In the genomic region with DNA sequence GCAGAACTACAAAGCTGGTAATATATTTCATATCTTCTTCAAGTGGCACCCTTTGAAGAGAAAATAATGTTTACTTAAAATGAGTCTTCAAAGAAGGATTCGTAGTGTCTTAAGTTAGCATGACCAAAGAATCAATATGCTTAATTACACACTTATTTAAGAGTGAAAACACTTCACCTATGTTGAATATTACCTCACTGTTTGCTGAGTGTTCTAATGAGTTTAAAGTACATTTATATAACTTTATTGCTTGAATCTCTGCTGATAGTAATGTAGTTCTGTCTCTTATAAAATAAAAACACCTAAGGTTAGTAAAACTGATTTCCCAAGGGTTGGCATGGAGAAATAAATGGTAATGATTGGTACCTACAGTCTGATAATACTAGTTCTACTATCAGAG, we compare ENCODE assay signal across 23 cellular contexts.
DNase-seq lines count a peak whose midpoint lies in the region; ATAC-seq, FAIRE-seq and TF ChIP-seq lines count a peak whose summit lies in the region.
"Had no signal": no experiment of that assay in that cellular context is flagged by ENCODE, and none has a peak within 500 bp of the region (broad histone marks: within the 10 kb centered on the region; RNA-seq: fewer than 3 reads in every experiment).

No MANE protein-coding gene starts in this region.

- CTCF ChIA-PET in HepG2 (lab: Yijun Ruan, JAX; ENCODE audit: low intra/inter-chr PET ratio, low total read pairs), result no interaction called here

- no peak overlapping the region for H3K27ac ChIP-seq in HepG2 (ENCODE audit: extremely low read length, insufficient read depth, low read length)
- H3K27ac ChIP-seq in right lobe of liver, result no peak overlapping the region
- H3K27ac ChIP-seq in left lung, result no peak overlapping the region
- H3K27ac ChIP-seq: HL-60 had no signal

- DNase-seq in HepG2 (ENCODE audit: low spot score), result no peak
- no peak for DNase-seq in right lobe of liver
- peak; percentile 48 for DNase-seq in DMS79 treated with DMSO at 0.1 percent for 48 hours (lab: John Stamatoyannopoulos, UW)
- no peak for DNase-seq in left lung
- DNase-seq in NCI-H146 (lab: John Stamatoyannopoulos, UW), result no peak
- no peak for DNase-seq in activated CD8-positive, alpha-beta memory T cell treated with anti-CD3 and anti-CD28 coated beads for 24 hours
- DNase-seq: ACHN; BE2C; C1 segment of cervical spinal cord; CD4-positive, CD25-positive, alpha-beta regulatory T cell; DMS153; GDM1; H7; HFFc6; IMR-90 had no signal

- BruUV-seq in HepG2 (replicated peaks; lab: Mats Ljungman, UMichigan), result no TSS peak

- H3K79me2 ChIP-seq in HepG2 (ENCODE audit: insufficient read depth, low read length), result no peaks in the 10 kb centered on the region

- TF ChIP-seq POLR2A in HepG2 (IDR thresholded peaks at IDR 0.05; ENCODE audit: insufficient read depth in 1 of 2, low read depth in 2 of 2, low read length in 2 of 2), result no peak
- no peak for TF ChIP-seq POLR2A in right lobe of liver (IDR thresholded peaks at IDR 0.05)

- WGBS in HepG2 (ENCODE audit: low lambda C conversion rate), result 81% methylated on average over 1 of the region's 1 CpG
- 50% methylated on average over 1 of the region's 1 CpG for WGBS in right lobe of liver (ENCODE audit: insufficient coverage, low coverage, low lambda C conversion rate, missing lambda C conversion rate)

- no peak for ATAC-seq in HepG2
- no peak for ATAC-seq in right lobe of liver
- peak; percentile 53 for ATAC-seq in left lung
- no peak for ATAC-seq in GM18868 (IDR thresholded peaks at IDR 0.05; ENCODE audit: unreplicated experiment)
- ATAC-seq: GM23338, HCT116, K562 had no signal

- POLR2A ChIA-PET in HepG2 (lab: Yijun Ruan, JAX), result no interaction called here

- no peak for FAIRE-seq in HepG2 (lab: Jason Lieb, UNC)
- FAIRE-seq: A204.1, GM12892, GM18507, K562 had no signal

- H3K27me3 ChIP-seq in HepG2 (ENCODE audit: control insufficient read depth in 1 of 2, insufficient read depth in 2 of 2, low read length in 2 of 2) (no peaks in the 10 kb centered on the region; a peak in 1 of 5 replicates), right lobe of liver (no peaks in the 10 kb centered on the region), left lung (no peaks in the 10 kb centered on the region)
- H3K27me3 ChIP-seq: BE2C had no signal

- no peaks in the 10 kb centered on the region for H3K9me3 ChIP-seq in HepG2 (ENCODE audit: low read length)
- H3K9me3 ChIP-seq in right lobe of liver, result no peaks in the 10 kb centered on the region
- no peaks in the 10 kb centered on the region for H3K9me3 ChIP-seq in left lung
- H3K9me3 ChIP-seq: BE2C had no signal

- TF ChIP-seq EP300 in HepG2 (IDR thresholded peaks at IDR 0.05; ENCODE audit: low read depth in 2 of 2, low read length in 2 of 2), result no peak
- TF ChIP-seq EP300 in HepG2 (CRISPR knock-in tag; IDR thresholded peaks at IDR 0.05; ENCODE audit: borderline replicate concordance), result no peak

- H3K4me1 ChIP-seq in HepG2 (ENCODE audit: insufficient read depth, low read length), result peaks cover 43% of the 10 kb centered on the region
- H3K4me1 ChIP-seq in right lobe of liver, result peaks cover 0 to 21% (median 7%) of the 10 kb centered on the region in 4 donors
- peaks cover 0 to 7% of the 10 kb centered on the region in 2 donors for H3K4me1 ChIP-seq in left lung

- H3K9ac ChIP-seq in HepG2 (ENCODE audit: insufficient read depth, low read depth, low read length), result no peak overlapping the region

- intact Hi-C loops in HepG2 (cut with micrococcal nuclease; ENCODE audit: unreplicated experiment), result loop anchor here (5.0 kb wide), 1 partner anchor 208 kb away; no protein-coding TSS in a partner anchor
- intact Hi-C loops in right lobe of liver (cut with DNase I), result loop anchor here in 1 of 2 donors (10.0 kb wide), 2 partner anchors 115 to 205 kb away; no protein-coding TSS in a partner anchor
- intact Hi-C loops in left lung (cut with DNase I), result no loop called here

- no peak overlapping the region for H3K4me3 ChIP-seq in HepG2 (replicated peaks in 1 of 3; ENCODE audit: insufficient read depth in 1 of 3, low read depth in 2 of 3, low read length in 3 of 3)
- no peak overlapping the region for H3K4me3 ChIP-seq in right lobe of liver
- no peak overlapping the region for H3K4me3 ChIP-seq in left lung
- H3K4me3 ChIP-seq: GM23338, K562 had no signal

- no peaks in the 10 kb centered on the region for H3K36me3 ChIP-seq in HepG2 (replicated peaks in 1 of 2; ENCODE audit: control insufficient read depth in 1 of 2, insufficient read depth in 2 of 2, low read length in 2 of 2)
- H3K36me3 ChIP-seq in right lobe of liver, result no peaks in the 10 kb centered on the region
- H3K36me3 ChIP-seq in left lung, result no peaks in the 10 kb centered on the region
- H3K36me3 ChIP-seq: BE2C had no signal

- no peak for TF ChIP-seq RAD21 in HepG2 (CRISPR knock-in tag; IDR thresholded peaks at IDR 0.05)

- H4K20me1 ChIP-seq in HepG2 (ENCODE audit: insufficient read depth, low read length), result no peaks in the 10 kb centered on the region

- in situ Hi-C loops in HepG2 (cut with HindIII; ENCODE audit: extremely low pct_ligation_motif_present, low pct_unique_long_range_greater_than_20kb), result loop anchor here (5.0 kb wide), 2 partner anchors 123 to 208 kb away; no protein-coding TSS in a partner anchor

- H3K4me2 ChIP-seq in HepG2 (ENCODE audit: low read depth, low read length), result no peak overlapping the region
- H3K4me2 ChIP-seq: GM23338 had no signal

- H2AFZ ChIP-seq in HepG2 (ENCODE audit: low read length), result no peak overlapping the region
- H2AFZ ChIP-seq: GM23338 had no signal

- TF ChIP-seq CTCF in HepG2 (CRISPR knock-in tag; IDR thresholded peaks at IDR 0.05) (no peak), right lobe of liver (IDR thresholded peaks at IDR 0.05) (no peak), left lung (IDR thresholded peaks at IDR 0.05) (no peak)

TF ChIP-seq in HepG2, 621 proteins besides CTCF, POLR2A, EP300 and RAD21:
- peak; percentile 28; the same call in 1 of the 2 replicates for TF ChIP-seq TCF7 (IDR thresholded peaks at IDR 0.05; ENCODE audit: low read depth)
- TF ChIP-seq, protein P1, sequence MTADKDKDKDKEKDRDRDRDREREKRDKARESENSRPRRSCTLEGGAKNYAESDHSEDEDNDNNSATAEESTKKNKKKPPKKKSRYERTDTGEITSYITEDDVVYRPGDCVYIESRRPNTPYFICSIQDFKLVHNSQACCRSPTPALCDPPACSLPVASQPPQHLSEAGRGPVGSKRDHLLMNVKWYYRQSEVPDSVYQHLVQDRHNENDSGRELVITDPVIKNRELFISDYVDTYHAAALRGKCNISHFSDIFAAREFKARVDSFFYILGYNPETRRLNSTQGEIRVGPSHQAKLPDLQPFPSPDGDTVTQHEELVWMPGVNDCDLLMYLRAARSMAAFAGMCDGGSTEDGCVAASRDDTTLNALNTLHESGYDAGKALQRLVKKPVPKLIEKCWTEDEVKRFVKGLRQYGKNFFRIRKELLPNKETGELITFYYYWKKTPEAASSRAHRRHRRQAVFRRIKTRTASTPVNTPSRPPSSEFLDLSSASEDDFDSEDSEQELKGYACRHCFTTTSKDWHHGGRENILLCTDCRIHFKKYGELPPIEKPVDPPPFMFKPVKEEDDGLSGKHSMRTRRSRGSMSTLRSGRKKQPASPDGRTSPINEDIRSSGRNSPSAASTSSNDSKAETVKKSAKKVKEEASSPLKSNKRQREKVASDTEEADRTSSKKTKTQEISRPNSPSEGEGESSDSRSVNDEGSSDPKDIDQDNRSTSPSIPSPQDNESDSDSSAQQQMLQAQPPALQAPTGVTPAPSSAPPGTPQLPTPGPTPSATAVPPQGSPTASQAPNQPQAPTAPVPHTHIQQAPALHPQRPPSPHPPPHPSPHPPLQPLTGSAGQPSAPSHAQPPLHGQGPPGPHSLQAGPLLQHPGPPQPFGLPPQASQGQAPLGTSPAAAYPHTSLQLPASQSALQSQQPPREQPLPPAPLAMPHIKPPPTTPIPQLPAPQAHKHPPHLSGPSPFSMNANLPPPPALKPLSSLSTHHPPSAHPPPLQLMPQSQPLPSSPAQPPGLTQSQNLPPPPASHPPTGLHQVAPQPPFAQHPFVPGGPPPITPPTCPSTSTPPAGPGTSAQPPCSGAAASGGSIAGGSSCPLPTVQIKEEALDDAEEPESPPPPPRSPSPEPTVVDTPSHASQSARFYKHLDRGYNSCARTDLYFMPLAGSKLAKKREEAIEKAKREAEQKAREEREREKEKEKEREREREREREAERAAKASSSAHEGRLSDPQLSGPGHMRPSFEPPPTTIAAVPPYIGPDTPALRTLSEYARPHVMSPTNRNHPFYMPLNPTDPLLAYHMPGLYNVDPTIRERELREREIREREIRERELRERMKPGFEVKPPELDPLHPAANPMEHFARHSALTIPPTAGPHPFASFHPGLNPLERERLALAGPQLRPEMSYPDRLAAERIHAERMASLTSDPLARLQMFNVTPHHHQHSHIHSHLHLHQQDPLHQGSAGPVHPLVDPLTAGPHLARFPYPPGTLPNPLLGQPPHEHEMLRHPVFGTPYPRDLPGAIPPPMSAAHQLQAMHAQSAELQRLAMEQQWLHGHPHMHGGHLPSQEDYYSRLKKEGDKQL (CRISPR knock-in tag; IDR thresholded peaks at IDR 0.05; ENCODE audit: low read depth), result no peak
- TF ChIP-seq FOXK2 (IDR thresholded peaks at IDR 0.05), result no peak
- no peak for TF ChIP-seq ZNF713 (CRISPR knock-in tag; IDR thresholded peaks at IDR 0.05)
- TF ChIP-seq, protein P2, sequence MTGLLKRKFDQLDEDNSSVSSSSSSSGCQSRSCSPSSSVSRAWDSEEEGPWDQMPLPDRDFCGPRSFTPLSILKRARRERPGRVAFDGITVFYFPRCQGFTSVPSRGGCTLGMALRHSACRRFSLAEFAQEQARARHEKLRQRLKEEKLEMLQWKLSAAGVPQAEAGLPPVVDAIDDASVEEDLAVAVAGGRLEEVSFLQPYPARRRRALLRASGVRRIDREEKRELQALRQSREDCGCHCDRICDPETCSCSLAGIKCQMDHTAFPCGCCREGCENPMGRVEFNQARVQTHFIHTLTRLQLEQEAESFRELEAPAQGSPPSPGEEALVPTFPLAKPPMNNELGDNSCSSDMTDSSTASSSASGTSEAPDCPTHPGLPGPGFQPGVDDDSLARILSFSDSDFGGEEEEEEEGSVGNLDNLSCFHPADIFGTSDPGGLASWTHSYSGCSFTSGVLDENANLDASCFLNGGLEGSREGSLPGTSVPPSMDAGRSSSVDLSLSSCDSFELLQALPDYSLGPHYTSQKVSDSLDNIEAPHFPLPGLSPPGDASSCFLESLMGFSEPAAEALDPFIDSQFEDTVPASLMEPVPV (CRISPR knock-in tag; IDR thresholded peaks at IDR 0.05), result no peak
